Comparison of ENCODE assay signal across 33 cellular contexts in genomic region chr12:43863770-43864366, GRCh38.
"Had no signal": no experiment of that assay in that cellular context is flagged by ENCODE, and none has a peak within 500 bp of the region (broad histone marks: within the 10 kb centered on the region; RNA-seq: fewer than 3 reads in every experiment).

No MANE protein-coding gene starts in this region.

- H3K27ac ChIP-seq: adrenal gland, body of pancreas, brain microvascular endothelial cell, breast epithelium, VCaP had no signal

- H3K4me1 ChIP-seq: adrenal gland, body of pancreas, breast epithelium had no signal

- H3K36me3 ChIP-seq: adrenal gland, brain microvascular endothelial cell, breast epithelium had no signal

- FAIRE-seq: astrocyte, TTC549 had no signal

- H3K9me3 ChIP-seq: adrenal gland, body of pancreas, breast epithelium had no signal

- DNase-seq: activated B cell treated with CpG ODN at 0.5 μM for 24 hours; activated CD4-positive, alpha-beta memory T cell treated with anti-CD3 and anti-CD28 coated beads for 36 hours; activated CD4-positive, alpha-beta T cell treated with anti-CD3 and anti-CD28 coated beads for 48 hours; activated CD4-positive, alpha-beta T cell treated with anti-CD3 and anti-CD28 coated beads, Interleukin-2, amount 50 U/mL, for 1 hour; activated CD4-positive, alpha-beta T cell treated with anti-CD3 and anti-CD28 coated beads, Interleukin-2, amount 50 U/mL, for 4 hours; activated CD4-positive, CD25-positive, alpha-beta regulatory T cell treated with anti-CD3 and anti-CD28 coated beads, Interleukin-2, amount 50 U/mL, for 72 hours; activated CD8-positive, alpha-beta memory T cell treated with anti-CD3 and anti-CD28 coated beads, Interleukin-2, amount 50 U/mL, for 4 hours; activated CD8-positive, alpha-beta T cell treated with anti-CD3 and anti-CD28 coated beads for 36 hours; activated effector memory CD4-positive, alpha-beta T cell treated with anti-CD3 and anti-CD28 coated beads, Interleukin-2, amount 50 U/mL, for 16 hours; activated naive CD4-positive, alpha-beta T cell; activated naive CD4-positive, alpha-beta T cell treated with anti-CD3 and anti-CD28 coated beads for 36 hours; activated naive CD4-positive, alpha-beta T cell treated with anti-CD3 and anti-CD28 coated beads, Interleukin-2, amount 50 U/mL, for 16 hours; activated naive CD8-positive, alpha-beta T cell treated with anti-CD3 and anti-CD28 coated beads for 36 hours; activated T-cell treated with anti-CD3 and anti-CD28 coated beads for 4 hours; activated T-cell treated with anti-CD3 and anti-CD28 coated beads, Interleukin-2, amount 50 U/mL, for 1 hour; activated T-cell treated with anti-CD3 and anti-CD28 coated beads, Interleukin-2, amount 50 U/mL, for 4 hours; activated T-cell treated with anti-CD3 and anti-CD28 coated beads, Interleukin-2, amount 50 U/mL, for 72 hours; adrenal gland; amniotic stem cell; aorta; body of pancreas; brain microvascular endothelial cell; central memory CD4-positive, alpha-beta T cell; SW 1271; T-helper 1 cell; T-helper 2 cell; T-helper 9 cell had no signal

- H3K4me3 ChIP-seq: adrenal gland, body of pancreas, breast epithelium had no signal

- H3K27me3 ChIP-seq: adrenal gland, body of pancreas, brain microvascular endothelial cell, breast epithelium had no signal

- ATAC-seq: activated CD8-positive, alpha-beta T cell treated with anti-CD3 and anti-CD28 coated beads for 36 hours; activated naive CD4-positive, alpha-beta T cell treated with anti-CD3 and anti-CD28 coated beads, Interleukin-2, amount 50 U/mL, for 72 hours; activated T-cell treated with anti-CD3 and anti-CD28 coated beads, Interleukin-2, amount 50 U/mL, for 4 hours; activated T-cell treated with anti-CD3 and anti-CD28 coated beads, Interleukin-2, amount 50 U/mL, for 72 hours; activated T-helper 17 cell treated with anti-CD3 and anti-CD28 coated beads, Interleukin-2, amount 50 U/mL, for 72 hours; body of pancreas had no signal
